ENCODE assay signal across 8 cellular contexts in the genomic region with DNA sequence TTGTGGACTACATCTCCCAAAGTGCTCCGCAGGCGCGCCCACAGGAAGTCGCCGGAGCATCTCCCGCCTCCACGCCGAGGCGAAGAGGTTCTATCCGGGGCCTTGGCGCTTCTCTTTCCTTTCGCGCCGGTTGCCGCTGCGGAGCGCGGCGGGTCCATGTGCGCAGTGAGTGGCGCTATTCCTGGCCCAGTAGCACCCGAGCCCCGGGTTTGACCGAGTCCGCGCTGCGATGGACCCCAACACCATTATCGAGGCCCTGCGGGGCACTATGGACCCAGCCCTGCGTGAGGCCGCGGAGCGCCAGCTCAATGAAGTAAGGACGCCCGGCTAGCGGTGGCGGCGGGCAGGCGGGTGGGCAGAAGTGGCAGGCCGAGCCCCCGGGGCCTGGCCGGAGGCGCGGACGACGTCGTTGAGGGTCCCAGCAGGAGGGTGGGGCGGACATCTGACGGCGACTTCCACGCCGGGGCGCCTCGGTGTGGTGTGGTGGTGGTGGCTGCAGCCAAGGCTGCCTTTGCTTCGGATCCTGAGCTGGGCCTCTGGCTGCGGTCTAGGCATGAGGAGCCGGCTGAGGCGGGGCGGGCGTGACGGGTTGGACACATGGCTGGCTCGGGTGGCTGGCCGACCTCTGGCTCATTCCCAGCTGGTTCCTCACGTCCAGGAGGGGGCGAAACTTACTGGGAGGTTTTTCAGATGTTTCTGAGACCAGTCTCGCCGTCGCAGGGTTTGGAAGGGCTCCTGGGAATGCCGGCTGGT. TPM values are rescaled to one million over a fixed set of nuclear protein-coding genes. Genes with fewer than 3 reads are reported as not detected.
DNase-seq lines count a peak whose midpoint lies in the region; ATAC-seq and TF ChIP-seq lines count a peak whose summit lies in the region.

Gene IPO7, plus strand, starts transcription at position 118 of the 753 bp plus-strand sequence. Its CDS starts 112 bp downstream, at position 230.

- peak within 1 kb of the TSS; percentile 91 for H3K9ac ChIP-seq in endocrine pancreas (ENCODE audit: control insufficient read depth, insufficient read depth, low read length)

- ATAC-seq in GM19455 (IDR thresholded peaks at IDR 0.05; ENCODE audit: unreplicated experiment), result peak; percentile 95

- no peak for TF ChIP-seq CTCF in HL-60 (IDR thresholded peaks at IDR 0.05; ENCODE audit: insufficient read depth, low read length)

- no peaks in the 10 kb centered on the region for H3K36me3 ChIP-seq in endocrine pancreas (ENCODE audit: control insufficient read depth, insufficient read depth, low read length)
- peaks cover 34% of the 10 kb centered on the region for H3K36me3 ChIP-seq in mesodermal cell (ENCODE audit: control insufficient read depth, insufficient read depth, low read length)

- H3K27me3 ChIP-seq in HL-60 (ENCODE audit: insufficient read depth, poor library complexity, severe bottlenecking), result no peaks in the 10 kb centered on the region
- H3K27me3 ChIP-seq in endocrine pancreas (ENCODE audit: control insufficient read depth, insufficient read depth, low read length), result no peaks in the 10 kb centered on the region

- 0% methylated on average over 59 to 60 of the region's 69 CpGs for WGBS in mesodermal cell (ENCODE audit: insufficient coverage in 2 of 2), 2 experiments

- peak within 1 kb of the TSS; percentile 96 for H3K4me3 ChIP-seq in HL-60 (replicated peaks; ENCODE audit: insufficient read depth, low read length)
- peak within 1 kb of the TSS; percentile 70 for H3K4me3 ChIP-seq in endocrine pancreas (ENCODE audit: control insufficient read depth, insufficient read depth, low read length)
- peak within 1 kb of the TSS; percentile 83 for H3K4me3 ChIP-seq in mesodermal cell (ENCODE audit: extremely low read depth, insufficient read depth, low read length, poor library complexity, severe bottlenecking)

- H3K4me1 ChIP-seq in endocrine pancreas (ENCODE audit: control insufficient read depth, insufficient read depth, low read length), result peaks cover 13% of the 10 kb centered on the region
- H3K4me1 ChIP-seq in mesodermal cell (ENCODE audit: control insufficient read depth, insufficient read depth, low read length, poor library complexity, severe bottlenecking), result peaks cover 8% of the 10 kb centered on the region

- peak within 1 kb of the TSS; percentile 95 for H3K27ac ChIP-seq in HL-60 (replicated peaks)
- peak within 1 kb of the TSS; percentile 88 for H3K27ac ChIP-seq in mesodermal cell (ENCODE audit: low read depth, low read length, severe bottlenecking)

- DNase-seq in CMK (ENCODE audit: low read depth) (peak; percentile 76), HL-60 (ENCODE audit: low read depth in 1 of 2, low spot score in 1 of 2) (peak; percentile 85 to 94)
- DNase-seq in NK-92 treated with Interleukin-12 subunit alpha and Interleukin-12 subunit beta, amount 100 ng/mL, for 24 hours (lab: John Stamatoyannopoulos, UW), result peak; percentile 83
- DNase-seq in activated CD8-positive, alpha-beta memory T cell treated with anti-CD3 and anti-CD28 coated beads for 48 hours (ENCODE audit: low read depth in 2 of 3, low spot score in 2 of 3), result peak; percentile 59 to 82 (median 76)
- peak; percentile 78 to 84 for DNase-seq in stimulated activated CD8-positive, alpha-beta memory T cell treated with anti-CD3 and anti-CD28 coated beads, Interleukin-15, amount 100 ng/mL, for 4 hours (ENCODE audit: low read depth in 2 of 2)

- H3K9me3 ChIP-seq in endocrine pancreas (ENCODE audit: control insufficient read depth, low read length), result no peaks in the 10 kb centered on the region
- H3K9me3 ChIP-seq in mesodermal cell (ENCODE audit: control insufficient read depth, low read length), result no peaks in the 10 kb centered on the region

RNA-seq across cellular contexts. Expression of gene IPO7, which starts in this region (rescaled TPM):
- 152 TPM for polyA plus RNA-seq in mesodermal cell (2013, experiment 1 of 2)
- polyA plus RNA-seq in mesodermal cell (2013, experiment 2 of 2), result 157 TPM

Comparison
In these comparisons a context has a peak if more than half of its experiments do, and no peak if none do; other contexts are left out.
1. Peak in every context shown above with its lines: DNase-seq, ATAC-seq, H3K4me3 ChIP-seq and H3K27ac ChIP-seq.